ENCODE assay signal across 11 cellular contexts in the genomic region with DNA sequence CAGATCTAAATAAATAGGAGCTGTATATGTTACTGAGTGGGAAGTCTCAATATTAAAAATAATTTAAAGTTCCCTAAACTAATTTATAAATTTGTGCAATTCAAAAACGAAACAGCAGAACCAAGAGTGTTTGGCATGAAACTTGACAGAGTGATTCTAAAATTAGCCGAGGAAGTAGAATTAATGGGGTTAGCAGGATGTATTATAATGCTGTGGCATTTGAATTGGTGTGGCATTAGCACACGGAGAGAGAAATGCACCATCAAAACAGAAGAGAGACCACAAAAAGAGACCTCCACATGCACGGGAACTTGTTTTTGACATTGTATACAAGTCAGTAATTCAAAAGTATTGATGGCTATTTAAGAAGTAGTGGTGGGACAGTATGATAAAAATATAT.
DNase-seq lines count a peak whose midpoint lies in the region; ATAC-seq and FAIRE-seq lines count a peak whose summit lies in the region.
"Had no signal": no experiment of that assay in that cellular context is flagged by ENCODE, and none has a peak within 500 bp of the region (broad histone marks: within the 10 kb centered on the region; RNA-seq: fewer than 3 reads in every experiment).

No MANE protein-coding gene starts in this region.

- WGBS in small intestine, 3 donors = 52 to 78% (median 65%) methylated on average over 4 of the region's 4 CpGs

- DNase-seq in NOMO-1 treated with DMSO at 0.1 percent for 48 hours (lab: John Stamatoyannopoulos, UW; ENCODE audit: unreplicated experiment) (peak; percentile 61), small intestine (peak; percentile 23), hypothalamus (lab: John Stamatoyannopoulos, UW) (no peak)
- DNase-seq in activated T-cell treated with anti-CD3 and anti-CD28 coated beads, Interleukin-2, amount 50 U/mL, for 24 hours = no peak
- no peak for DNase-seq in stimulated activated CD4-positive, alpha-beta T cell treated with anti-CD3 and anti-CD28 coated beads, Interleukin-12 subunit alpha, Interleukin-12 subunit beta, amount 100 ng/mL, for 4 hours
- DNase-seq: activated CD4-positive, alpha-beta T cell treated with anti-CD3 and anti-CD28 coated beads, Interleukin-2, amount 10 ng/mL, durations not matched to agents 24 days and 14 days; SHP77 treated with DMSO at 0.1 percent for 48 hours; stomach had no signal

- no peak overlapping the region for H3K27ac ChIP-seq in small intestine (ENCODE audit: low read depth in 1 of 2, low read length in 1 of 2)
- H3K27ac ChIP-seq: stomach had no signal

- no peak overlapping the region for H3K4me3 Mint-ChIP-seq in activated T-cell treated with anti-CD3 and anti-CD28 coated beads, Interleukin-2, amount 50 U/mL, for 24 hours
- H3K4me3 Mint-ChIP-seq: activated CD4-positive, alpha-beta T cell treated with anti-CD3 and anti-CD28 coated beads, Interleukin-2, amount 10 ng/mL, durations not matched to agents 24 days and 14 days had no signal

- no peaks in the 10 kb centered on the region for H3K36me3 ChIP-seq in small intestine (ENCODE audit: control insufficient read depth in 2 of 2, insufficient read depth in 2 of 2, low read length in 2 of 2)
- H3K36me3 ChIP-seq: stomach had no signal

- H3K4me1 ChIP-seq in small intestine (ENCODE audit: control insufficient read depth in 2 of 2, insufficient read depth in 1 of 2, low read depth in 1 of 2, low read length in 1 of 2) = no peaks in the 10 kb centered on the region

- H3K36me3 Mint-ChIP-seq in activated T-cell treated with anti-CD3 and anti-CD28 coated beads, Interleukin-2, amount 50 U/mL, for 24 hours (ENCODE audit: low read depth) = no peaks in the 10 kb centered on the region

- no peaks in the 10 kb centered on the region for H3K27me3 Mint-ChIP-seq in activated T-cell treated with anti-CD3 and anti-CD28 coated beads, Interleukin-2, amount 50 U/mL, for 24 hours
- H3K27me3 Mint-ChIP-seq: activated CD4-positive, alpha-beta T cell treated with anti-CD3 and anti-CD28 coated beads, Interleukin-2, amount 10 ng/mL, durations not matched to agents 24 days and 14 days had no signal

- H3K27ac Mint-ChIP-seq in activated T-cell treated with anti-CD3 and anti-CD28 coated beads, Interleukin-2, amount 50 U/mL, for 24 hours = no peak overlapping the region
- H3K27ac Mint-ChIP-seq: activated CD4-positive, alpha-beta T cell treated with anti-CD3 and anti-CD28 coated beads, Interleukin-2, amount 10 ng/mL, durations not matched to agents 24 days and 14 days had no signal

- H3K9me3 Mint-ChIP-seq in activated T-cell treated with anti-CD3 and anti-CD28 coated beads, Interleukin-2, amount 50 U/mL, for 24 hours = no peaks in the 10 kb centered on the region

- peaks cover 20% of the 10 kb centered on the region for H3K4me1 Mint-ChIP-seq in activated T-cell treated with anti-CD3 and anti-CD28 coated beads, Interleukin-2, amount 50 U/mL, for 24 hours (ENCODE audit: low read depth)

- no peak for FAIRE-seq in small intestine (lab: Jason Lieb, UNC)
- FAIRE-seq: endometrium had no signal

- H3K4me3 ChIP-seq in small intestine (ENCODE audit: low read depth in 1 of 2, low read length in 2 of 2) = no peak overlapping the region
- H3K4me3 ChIP-seq: stomach had no signal

- no peaks in the 10 kb centered on the region for H3K9me3 ChIP-seq in small intestine (ENCODE audit: control insufficient read depth, low read depth)
- H3K9me3 ChIP-seq: stomach had no signal

- H3K27me3 ChIP-seq in small intestine (ENCODE audit: control insufficient read depth in 2 of 2, insufficient read depth in 2 of 2, low read length in 2 of 2) = no peaks in the 10 kb centered on the region
- H3K27me3 ChIP-seq: stomach had no signal

- peak; percentile 77 for ATAC-seq in GM18861 (IDR thresholded peaks at IDR 0.05; ENCODE audit: unreplicated experiment)
- peak; percentile 53 for ATAC-seq in HG02623 (IDR thresholded peaks at IDR 0.05; ENCODE audit: unreplicated experiment)

Comparison
In these comparisons a context has a peak if more than half of its experiments do, and no peak if none do; other contexts are left out.
1. DNase-seq: peak in NOMO-1 treated with DMSO at 0.1 percent for 48 hours (single experiment) and small intestine (single experiment); none in activated T-cell treated with anti-CD3 and anti-CD28 coated beads, Interleukin-2, amount 50 U/mL, for 24 hours (single experiment), stimulated activated CD4-positive, alpha-beta T cell treated with anti-CD3 and anti-CD28 coated beads, Interleukin-12 subunit alpha, Interleukin-12 subunit beta, amount 100 ng/mL, for 4 hours (single experiment) and hypothalamus (0 of 51).